In the genomic region with DNA sequence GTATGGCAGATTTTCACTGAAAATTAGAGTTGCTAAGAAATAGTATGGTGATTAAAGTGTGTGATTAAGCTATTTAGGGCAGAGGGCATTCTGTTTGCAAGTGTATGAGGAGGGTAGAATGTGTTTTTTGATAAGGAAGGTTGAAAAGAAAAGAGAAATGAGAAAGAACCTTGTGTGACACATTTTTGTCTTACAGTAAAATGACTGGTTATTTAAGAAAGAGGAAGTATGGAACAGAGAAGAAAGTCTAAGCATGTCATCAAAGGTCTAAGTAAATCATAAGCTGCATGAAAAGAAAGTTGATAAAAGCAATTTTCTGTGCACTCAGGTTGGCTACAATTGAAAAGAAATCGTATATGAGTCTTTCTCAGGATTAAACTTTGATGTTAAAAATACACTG, we compare ENCODE assay signal across 11 cellular contexts. TPM values are rescaled to one million over a fixed set of nuclear protein-coding genes. Genes with fewer than 3 reads are reported as not detected.
DNase-seq lines count a peak whose midpoint lies in the region; ATAC-seq and TF ChIP-seq lines count a peak whose summit lies in the region.
"Had no signal": no experiment of that assay in that cellular context is flagged by ENCODE, and none has a peak within 500 bp of the region (broad histone marks: within the 10 kb centered on the region; RNA-seq: fewer than 3 reads in every experiment).

No MANE protein-coding gene starts in this region.

- H4K20me1 ChIP-seq in SU-DHL-6 (ENCODE audit: low read depth, low read length): no peaks in the 10 kb centered on the region

- DNase-seq in inferior parietal cortex (ENCODE audit: extremely low spot score): no peak
- no peak for DNase-seq in stomach
- DNase-seq in effector CD4-positive, alpha-beta T cell: no peak
- DNase-seq: activated CD8-positive, alpha-beta memory T cell treated with anti-CD3 and anti-CD28 coated beads, Interleukin-2, amount 50 U/mL, for 4 hours; DMS153; left colon; SK-N-SH had no signal

- H3K79me2 ChIP-seq in SU-DHL-6 (ENCODE audit: insufficient read depth, low read length): no peaks in the 10 kb centered on the region

- H3K9ac ChIP-seq in SU-DHL-6 (ENCODE audit: low read length): peak overlapping the region; percentile 33
- H3K9ac ChIP-seq: SK-N-SH had no signal

- intact Hi-C loops in stomach (cut with DNase I; ENCODE audit: low total_unique reads): no loop called here

- H3K4me2 ChIP-seq in SU-DHL-6 (ENCODE audit: low read depth, low read length, poor library complexity, severe bottlenecking): peak overlapping the region; percentile 50
- H3K4me2 ChIP-seq: SK-N-SH had no signal

- H3F3A ChIP-seq in SU-DHL-6 (ENCODE audit: insufficient read depth): 0 out of 2 replicates have a peak, but pooled peaks cover 3% of the 10 kb centered on the region

- 71 to 82% (median 77%) methylated on average over 1 of the region's 1 CpG for WGBS in stomach, 5 donors

- H3K9me3 ChIP-seq in SU-DHL-6 (ENCODE audit: insufficient read depth, low read length) (no peaks in the 10 kb centered on the region), stomach (peaks cover 0 to 4% (median 0%) of the 10 kb centered on the region in 4 donors)

- peak overlapping the region; percentile 61 for H2AFZ ChIP-seq in SU-DHL-6 (ENCODE audit: low read depth, low read length, severe bottlenecking)

- ATAC-seq in GM18499 (IDR thresholded peaks at IDR 0.05; ENCODE audit: insufficient read depth, unreplicated experiment) (peak; percentile 86), GM18909 (IDR thresholded peaks at IDR 0.05; ENCODE audit: poor library complexity, unreplicated experiment) (peak; percentile 75), HG03095 (IDR thresholded peaks at IDR 0.05; ENCODE audit: unreplicated experiment) (peak; percentile 65)
- ATAC-seq: left colon had no signal

- TF ChIP-seq CTCF in SU-DHL-6 (IDR thresholded peaks at IDR 0.05; ENCODE audit: insufficient read depth, low read length, poor library complexity, severe bottlenecking) (no peak), stomach (IDR thresholded peaks at IDR 0.05) (no peak)

- H3K4me3 ChIP-seq in SU-DHL-6 (ENCODE audit: insufficient read depth, low read length, poor library complexity, severe bottlenecking): no peak overlapping the region
- no peak overlapping the region for H3K4me3 ChIP-seq in stomach

- H3K27ac ChIP-seq in SU-DHL-6 (ENCODE audit: low read depth, low read length) (peak overlapping the region; percentile 59), stomach (no peak overlapping the region)

- no peaks in the 10 kb centered on the region for H3K9me2 ChIP-seq in SU-DHL-6 (replicated peaks; ENCODE audit: insufficient read depth, low read length)
- H3K9me2 ChIP-seq: SK-N-SH had no signal

- peaks cover 0 to 11% (median 4%) of the 10 kb centered on the region in 4 donors for H3K4me1 ChIP-seq in stomach

- no peak for TF ChIP-seq EP300 in stomach (IDR thresholded peaks at IDR 0.05)

- H3K36me3 ChIP-seq in SU-DHL-6 (ENCODE audit: low read length) (no peaks in the 10 kb centered on the region; the same call in 1 of the 2 replicates), stomach (no peaks in the 10 kb centered on the region)

- no peak for TF ChIP-seq POLR2A in stomach (IDR thresholded peaks at IDR 0.05)

- H3K27me3 ChIP-seq in SU-DHL-6 (ENCODE audit: low read length) (no peaks in the 10 kb centered on the region; the same call in 1 of the 2 replicates), stomach (no peaks in the 10 kb centered on the region)

RNA-seq across cellular contexts. Expression of gene RSAD2, which starts 5.2 kb away (rescaled TPM):
- 1 to 10 TPM in 2 of 5 donors, under 1 TPM in 1, not detected in 2; 0.45 to 9.2 (median 1.6) TPM for total RNA-seq in stomach
- 1 to 10 TPM in 2 of 3 donors, under 1 TPM in 1; 0.75 to 1.4 (median 1.4) TPM for polyA plus RNA-seq in stomach

RNA-seq across cellular contexts. Expression of gene CMPK2, which starts 6.7 kb away (rescaled TPM):
- total RNA-seq in stomach: 10 to 100 TPM in 1 of 5 donors, 1 to 10 TPM in 4; 2.9 to 11.7 (median 5.8) TPM
- 10 to 100 TPM in 1 of 3 donors, 1 to 10 TPM in 2; 2.4 to 11.3 (median 3.1) TPM for polyA plus RNA-seq in stomach

RNA-seq across cellular contexts. Expression of gene RNF144A, which starts 44.8 kb away (rescaled TPM):
- total RNA-seq in stomach: 10 to 100 TPM in 3 of 5 donors, 1 to 10 TPM in 2; 2.3 to 71.4 (median 18.2) TPM
- 1 to 10 TPM; 1.4 to 2.7 (median 2.0) TPM for polyA plus RNA-seq in stomach
